Comparison of ENCODE assay signal across 2 cellular contexts in the genomic region with DNA sequence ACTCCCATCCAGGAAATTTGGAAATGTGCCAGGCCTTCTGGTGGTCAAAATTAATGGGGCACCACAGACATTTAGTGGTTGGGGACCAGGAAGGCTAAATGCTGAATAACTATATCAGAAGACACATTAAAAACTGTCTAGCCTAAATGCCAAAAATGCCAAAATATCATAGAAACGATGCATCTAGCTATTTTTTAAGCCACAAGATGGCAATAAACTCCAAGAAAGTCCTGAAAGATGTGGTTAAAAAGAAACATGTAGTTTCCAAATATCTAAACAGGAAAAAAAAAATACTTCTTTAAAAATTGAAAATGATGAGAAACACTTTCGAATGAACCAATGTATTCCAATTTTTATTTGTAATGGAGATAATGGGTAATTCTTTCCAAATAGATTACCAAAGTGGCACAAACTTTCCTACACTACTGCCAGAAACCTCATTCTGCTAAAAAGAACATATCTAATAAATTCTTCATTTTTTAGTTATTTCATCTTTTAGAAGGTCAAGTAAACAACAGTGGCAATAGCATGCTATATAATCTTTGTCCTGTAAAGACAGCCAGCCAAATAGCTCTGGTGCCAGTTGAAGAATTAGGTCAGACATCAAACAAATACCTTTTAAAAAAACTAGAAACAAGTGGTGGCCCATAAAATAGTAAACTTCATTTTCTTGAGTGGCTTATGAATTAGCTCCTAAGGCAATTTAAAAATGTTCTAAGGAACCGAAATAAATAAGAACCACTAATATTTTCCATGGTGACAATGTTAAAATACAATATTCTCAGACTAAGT.
TF ChIP-seq lines count a peak whose summit lies in the region.

No MANE protein-coding gene starts in this region.

TF ChIP-seq in IMR-90, 13 proteins besides CTCF, POLR2A, EP300 and RAD21:
- TF ChIP-seq CHD1 (IDR thresholded peaks at IDR 0.05; ENCODE audit: low read depth, low read length) (no peak), SMC3 (IDR thresholded peaks at IDR 0.05; ENCODE audit: low read depth, low read length) (peak; percentile 37; the same call in 1 of the 2 replicates)

TF ChIP-seq in GM12878, 131 proteins besides CTCF, POLR2A, EP300 and RAD21:
- TF ChIP-seq RBBP5 (conservative IDR thresholded peaks at IDR 0.05) (no peak), ZNF384 (IDR thresholded peaks at IDR 0.05; ENCODE audit: borderline replicate concordance, low read depth, low read length) (no peak), RELA (IDR thresholded peaks at IDR 0.05; ENCODE audit: borderline replicate concordance, partially characterized antibody) (no peak), NFXL1 (IDR thresholded peaks at IDR 0.05; ENCODE audit: borderline replicate concordance) (no peak), RAD51 (IDR thresholded peaks at IDR 0.05) (no peak), JUNB (IDR thresholded peaks at IDR 0.05) (no peak), BHLHE40 (IDR thresholded peaks at IDR 0.05; ENCODE audit: borderline replicate concordance in 1 of 2, low read depth in 2 of 2, low read length in 1 of 2) (no peak), ATF3 (IDR thresholded peaks at IDR 0.05; ENCODE audit: borderline replicate concordance, extremely low read depth, low read depth, low read length) (no peak), IKZF2 (IDR thresholded peaks at IDR 0.05) (no peak), IRF4 (IDR thresholded peaks at IDR 0.05; ENCODE audit: low read depth, low read length) (no peak), SRF (IDR thresholded peaks at IDR 0.05; ENCODE audit: low read depth in 2 of 2, low read length in 2 of 2) (no peak), RFX5 (IDR thresholded peaks at IDR 0.05; ENCODE audit: low read depth, low read length) (no peak), HCFC1 (IDR thresholded peaks at IDR 0.05; ENCODE audit: low read length) (no peak), BMI1 (IDR thresholded peaks at IDR 0.05; ENCODE audit: borderline replicate concordance) (no peak), USF2 (IDR thresholded peaks at IDR 0.05; ENCODE audit: borderline replicate concordance, low read depth, low read length) (no peak), SUPT20H (IDR thresholded peaks at IDR 0.05; ENCODE audit: borderline replicate concordance, control insufficient read depth, low read depth, low read length) (no peak), ZZZ3 (IDR thresholded peaks at IDR 0.05; ENCODE audit: control insufficient read depth, insufficient read length, low read depth) (no peak)
- TF ChIP-seq, protein P1, sequence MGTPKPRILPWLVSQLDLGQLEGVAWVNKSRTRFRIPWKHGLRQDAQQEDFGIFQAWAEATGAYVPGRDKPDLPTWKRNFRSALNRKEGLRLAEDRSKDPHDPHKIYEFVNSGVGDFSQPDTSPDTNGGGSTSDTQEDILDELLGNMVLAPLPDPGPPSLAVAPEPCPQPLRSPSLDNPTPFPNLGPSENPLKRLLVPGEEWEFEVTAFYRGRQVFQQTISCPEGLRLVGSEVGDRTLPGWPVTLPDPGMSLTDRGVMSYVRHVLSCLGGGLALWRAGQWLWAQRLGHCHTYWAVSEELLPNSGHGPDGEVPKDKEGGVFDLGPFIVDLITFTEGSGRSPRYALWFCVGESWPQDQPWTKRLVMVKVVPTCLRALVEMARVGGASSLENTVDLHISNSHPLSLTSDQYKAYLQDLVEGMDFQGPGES (IDR thresholded peaks at IDR 0.05): no peak
- TF ChIP-seq, protein P2, sequence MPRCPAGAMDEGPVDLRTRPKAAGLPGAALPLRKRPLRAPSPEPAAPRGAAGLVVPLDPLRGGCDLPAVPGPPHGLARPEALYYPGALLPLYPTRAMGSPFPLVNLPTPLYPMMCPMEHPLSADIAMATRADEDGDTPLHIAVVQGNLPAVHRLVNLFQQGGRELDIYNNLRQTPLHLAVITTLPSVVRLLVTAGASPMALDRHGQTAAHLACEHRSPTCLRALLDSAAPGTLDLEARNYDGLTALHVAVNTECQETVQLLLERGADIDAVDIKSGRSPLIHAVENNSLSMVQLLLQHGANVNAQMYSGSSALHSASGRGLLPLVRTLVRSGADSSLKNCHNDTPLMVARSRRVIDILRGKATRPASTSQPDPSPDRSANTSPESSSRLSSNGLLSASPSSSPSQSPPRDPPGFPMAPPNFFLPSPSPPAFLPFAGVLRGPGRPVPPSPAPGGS (IDR thresholded peaks at IDR 0.05; ENCODE audit: borderline replicate concordance, insufficient read depth, low read depth, low read length, poor library complexity, severe bottlenecking): no peak
- TF ChIP-seq, protein P3, sequence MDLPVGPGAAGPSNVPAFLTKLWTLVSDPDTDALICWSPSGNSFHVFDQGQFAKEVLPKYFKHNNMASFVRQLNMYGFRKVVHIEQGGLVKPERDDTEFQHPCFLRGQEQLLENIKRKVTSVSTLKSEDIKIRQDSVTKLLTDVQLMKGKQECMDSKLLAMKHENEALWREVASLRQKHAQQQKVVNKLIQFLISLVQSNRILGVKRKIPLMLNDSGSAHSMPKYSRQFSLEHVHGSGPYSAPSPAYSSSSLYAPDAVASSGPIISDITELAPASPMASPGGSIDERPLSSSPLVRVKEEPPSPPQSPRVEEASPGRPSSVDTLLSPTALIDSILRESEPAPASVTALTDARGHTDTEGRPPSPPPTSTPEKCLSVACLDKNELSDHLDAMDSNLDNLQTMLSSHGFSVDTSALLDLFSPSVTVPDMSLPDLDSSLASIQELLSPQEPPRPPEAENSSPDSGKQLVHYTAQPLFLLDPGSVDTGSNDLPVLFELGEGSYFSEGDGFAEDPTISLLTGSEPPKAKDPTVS (IDR thresholded peaks at IDR 0.05; ENCODE audit: low read depth, low read length): no peak
